In genomic region chr13:70568571-70568970, GRCh38 we compare ENCODE assay signal across 9 cellular contexts.
DNase-seq lines count a peak whose midpoint lies in the region; ATAC-seq and TF ChIP-seq lines count a peak whose summit lies in the region.
"Had no signal": no experiment of that assay in that cellular context is flagged by ENCODE, and none has a peak within 500 bp of the region (broad histone marks: within the 10 kb centered on the region; RNA-seq: fewer than 3 reads in every experiment).

No MANE protein-coding gene starts in this region.

- no peak overlapping the region for H3K9ac ChIP-seq in NT2/D1 (ENCODE audit: insufficient read length, low read depth)

- DNase-seq in BE2C, result peak; percentile 28
- peak; percentile 5 for DNase-seq in NT2/D1 (ENCODE audit: low read depth, low spot score)
- peak; percentile 39 for DNase-seq in endothelial cell (ENCODE audit: low spot score)
- DNase-seq in osteocyte (ENCODE audit: extremely low spot score, unreplicated experiment), result no peak
- no peak for DNase-seq in activated T-cell treated with anti-CD3 and anti-CD28 coated beads, Interleukin-2, amount 50 U/mL, for 4 hours
- no peak for DNase-seq in islet precursor cell
- DNase-seq: naive B cell had no signal

- peak; percentile 76 for ATAC-seq in GM18520 (IDR thresholded peaks at IDR 0.05; ENCODE audit: unreplicated experiment)
- peak; percentile 74 for ATAC-seq in HG03175 (IDR thresholded peaks at IDR 0.05; ENCODE audit: unreplicated experiment)
- ATAC-seq in activated T-cell treated with anti-CD3 and anti-CD28 coated beads, Interleukin-2, amount 50 U/mL, for 4 hours, result no peak

- H3K36me3 ChIP-seq in BE2C (no peaks in the 10 kb centered on the region), NT2/D1 (ENCODE audit: insufficient read depth, insufficient read length, low read length) (no peaks in the 10 kb centered on the region)

- H3K4me1 Mint-ChIP-seq in endothelial cell (ENCODE audit: unreplicated experiment), result no peaks in the 10 kb centered on the region
- H3K4me1 Mint-ChIP-seq in osteocyte (ENCODE audit: unreplicated experiment), result peaks cover 2% of the 10 kb centered on the region
- no peaks in the 10 kb centered on the region for H3K4me1 Mint-ChIP-seq in activated T-cell treated with anti-CD3 and anti-CD28 coated beads, Interleukin-2, amount 50 U/mL, for 4 hours (ENCODE audit: low read depth)
- H3K4me1 Mint-ChIP-seq: naive B cell had no signal

- H3K4me3 ChIP-seq in BE2C (ENCODE audit: low read depth, low read length) (no peak overlapping the region), NT2/D1 (ENCODE audit: insufficient read length, low read depth) (no peak overlapping the region)

- peak; percentile 64 for TF ChIP-seq CTCF in BE2C (IDR thresholded peaks at IDR 0.05; ENCODE audit: low read depth, low read length)
- peak; percentile 71 for TF ChIP-seq CTCF in endothelial cell (IDR thresholded peaks at IDR 0.05; ENCODE audit: unreplicated experiment)
- peak; percentile 76 for TF ChIP-seq CTCF in osteocyte (IDR thresholded peaks at IDR 0.05)

- H3K4me1 ChIP-seq in BE2C (no peaks in the 10 kb centered on the region), NT2/D1 (ENCODE audit: insufficient read depth, insufficient read length) (no peaks in the 10 kb centered on the region)

- no peak overlapping the region for H3K4me3 Mint-ChIP-seq in endothelial cell (ENCODE audit: unreplicated experiment)
- H3K4me3 Mint-ChIP-seq in osteocyte (ENCODE audit: unreplicated experiment), result no peak overlapping the region
- no peak overlapping the region for H3K4me3 Mint-ChIP-seq in activated T-cell treated with anti-CD3 and anti-CD28 coated beads, Interleukin-2, amount 50 U/mL, for 4 hours
- H3K4me3 Mint-ChIP-seq: naive B cell had no signal

- H3K9me3 Mint-ChIP-seq in endothelial cell (ENCODE audit: unreplicated experiment), result peaks cover 3% of the 10 kb centered on the region
- no peaks in the 10 kb centered on the region for H3K9me3 Mint-ChIP-seq in osteocyte (ENCODE audit: unreplicated experiment)
- peaks cover 9% of the 10 kb centered on the region for H3K9me3 Mint-ChIP-seq in activated T-cell treated with anti-CD3 and anti-CD28 coated beads, Interleukin-2, amount 50 U/mL, for 4 hours

- H3K36me3 Mint-ChIP-seq in endothelial cell (ENCODE audit: low read depth, unreplicated experiment) (no peaks in the 10 kb centered on the region), osteocyte (ENCODE audit: unreplicated experiment) (no peaks in the 10 kb centered on the region)
- H3K36me3 Mint-ChIP-seq in activated T-cell treated with anti-CD3 and anti-CD28 coated beads, Interleukin-2, amount 50 U/mL, for 4 hours (ENCODE audit: insufficient read depth), result no peaks in the 10 kb centered on the region
- H3K36me3 Mint-ChIP-seq: naive B cell had no signal

- no peaks in the 10 kb centered on the region for H3K27me3 ChIP-seq in BE2C
- H3K27me3 ChIP-seq in NT2/D1 (ENCODE audit: insufficient read depth, insufficient read length), result no peaks in the 10 kb centered on the region

- H3K27me3 Mint-ChIP-seq in endothelial cell (ENCODE audit: unreplicated experiment) (no peaks in the 10 kb centered on the region), osteocyte (ENCODE audit: unreplicated experiment) (peaks cover 17% of the 10 kb centered on the region)
- no peaks in the 10 kb centered on the region for H3K27me3 Mint-ChIP-seq in activated T-cell treated with anti-CD3 and anti-CD28 coated beads, Interleukin-2, amount 50 U/mL, for 4 hours (ENCODE audit: low read depth)
- H3K27me3 Mint-ChIP-seq: naive B cell had no signal

- H3K27ac Mint-ChIP-seq in endothelial cell (ENCODE audit: unreplicated experiment), result no peak overlapping the region
- no peak overlapping the region for H3K27ac Mint-ChIP-seq in osteocyte (ENCODE audit: unreplicated experiment)
- H3K27ac Mint-ChIP-seq: naive B cell had no signal

- H3K9me3 ChIP-seq in BE2C, result no peaks in the 10 kb centered on the region
- H3K9me3 ChIP-seq in NT2/D1 (ENCODE audit: insufficient read depth, low read length), result no peaks in the 10 kb centered on the region

Comparison
In these comparisons a context has a peak if more than half of its experiments do, and no peak if none do; other contexts are left out.
1. DNase-seq: peak in BE2C (single experiment), NT2/D1 (single experiment) and endothelial cell (single experiment); none in osteocyte (single experiment), activated T-cell treated with anti-CD3 and anti-CD28 coated beads, Interleukin-2, amount 50 U/mL, for 4 hours (single experiment) and islet precursor cell (single experiment).
2. ATAC-seq: peak in GM18520 (single experiment) and HG03175 (single experiment); none in activated T-cell treated with anti-CD3 and anti-CD28 coated beads, Interleukin-2, amount 50 U/mL, for 4 hours (0 of 2).
3. Peak in every context shown above with its lines, with median percentiles within 50 percentile points of each other: CTCF ChIP-seq.